1 cellular context compared by ENCODE assay signal in the genomic region with DNA sequence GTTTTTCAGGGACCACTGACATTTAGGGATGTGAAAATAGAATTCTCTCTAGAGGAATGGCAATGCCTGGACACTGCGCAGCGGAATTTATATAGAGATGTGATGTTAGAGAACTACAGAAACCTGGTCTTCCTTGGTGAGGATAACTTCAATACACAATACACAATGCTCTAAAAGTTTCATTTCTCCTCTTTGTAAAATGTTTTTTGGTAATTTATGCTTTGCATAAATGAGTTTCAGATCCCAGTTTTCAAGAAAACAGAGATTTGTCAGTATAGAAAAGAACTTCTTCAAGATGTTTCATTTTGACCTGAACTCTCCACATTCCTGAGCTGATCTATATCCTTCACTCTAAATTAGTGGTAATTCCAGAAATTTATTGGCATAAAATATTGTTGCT.
TF ChIP-seq lines count a peak whose summit lies in the region.

No MANE protein-coding gene starts in this region.

TF ChIP-seq in GM12878, 131 proteins besides CTCF, POLR2A, EP300 and RAD21 (continued from another document):
- TF ChIP-seq SPI1 (IDR thresholded peaks at IDR 0.05; ENCODE audit: borderline replicate concordance, insufficient read depth, low read depth, low read length) (peak; percentile 65), POLR2AphosphoS2 (IDR thresholded peaks at IDR 0.05; ENCODE audit: low read depth, low read length) (no peak), SIX5 (IDR thresholded peaks at IDR 0.05; ENCODE audit: low read depth, low read length, severe bottlenecking) (no peak), POU2F2 (IDR thresholded peaks at IDR 0.05; ENCODE audit: borderline replicate concordance, low read depth, low read length) (peak; percentile 64; the same call in 1 of the 3 replicates)
